In the genomic region with DNA sequence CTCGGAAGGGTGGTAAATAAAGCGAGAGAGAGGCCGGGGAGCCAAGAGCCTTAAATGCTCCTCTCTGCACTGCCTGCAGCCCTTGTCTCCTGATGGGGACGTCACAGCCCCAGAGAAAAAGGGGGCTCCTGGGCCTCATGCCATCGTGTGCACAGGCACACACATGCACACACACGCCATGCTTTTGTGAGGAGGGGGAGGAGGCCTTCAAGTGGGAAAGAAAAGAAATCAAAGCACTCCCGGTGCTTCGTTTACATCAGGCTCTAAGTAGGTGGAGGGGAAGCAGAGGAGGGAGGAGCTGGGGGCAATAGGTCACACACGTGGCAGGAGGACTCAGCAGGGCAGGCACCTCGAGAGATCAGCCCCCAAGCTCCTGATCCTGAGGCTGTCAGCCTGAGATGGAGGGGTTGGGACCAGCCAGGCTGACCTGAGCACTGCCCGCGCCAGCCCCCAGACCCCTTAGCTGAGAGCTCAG, we compare ENCODE assay signal across 22 cellular contexts.
DNase-seq lines count a peak whose midpoint lies in the region; ATAC-seq and TF ChIP-seq lines count a peak whose summit lies in the region.
"Had no signal": no experiment of that assay in that cellular context is flagged by ENCODE, and none has a peak within 500 bp of the region (broad histone marks: within the 10 kb centered on the region; RNA-seq: fewer than 3 reads in every experiment).

No MANE protein-coding gene starts in this region.

- no peaks in the 10 kb centered on the region for H3K9me3 Mint-ChIP-seq in Caco-2 (ENCODE audit: unreplicated experiment)
- H3K9me3 Mint-ChIP-seq: H9; IgD-negative memory B cell; memory B cell; naive thymus-derived CD8-positive, alpha-beta T cell had no signal

- no peak overlapping the region for H3K4me3 Mint-ChIP-seq in Caco-2 (ENCODE audit: unreplicated experiment)
- H3K4me3 Mint-ChIP-seq: IgD-negative memory B cell; memory B cell; naive thymus-derived CD8-positive, alpha-beta T cell had no signal

- TF ChIP-seq CTCF in Caco-2 (IDR thresholded peaks at IDR 0.05; ENCODE audit: insufficient read depth in 1 of 2, low read depth in 1 of 2, low read length in 1 of 2, severe bottlenecking in 1 of 2, unreplicated experiment in 1 of 2) (no peak), lower lobe of right lung (IDR thresholded peaks at IDR 0.05) (no peak)

- no TSS peak for BruUV-seq in Caco-2 (replicated peaks; lab: Mats Ljungman, UMichigan)

- no peak overlapping the region for H3K27ac ChIP-seq in lower lobe of right lung
- H3K27ac ChIP-seq: dorsolateral prefrontal cortex, epithelial cell of prostate, Peyer's patch, sigmoid colon had no signal

- DNase-seq in Caco-2 (peak in 1 of 2 experiments; percentile 39), NCI-H1092 treated with DMSO at 0.1 percent for 48 hours (lab: John Stamatoyannopoulos, UW) (peak; percentile 45), ecto neural progenitor cell (ENCODE audit: low spot score) (peak; percentile 84), lower lobe of right lung (peak; percentile 10), HuH-7 (ENCODE audit: low spot score) (no peak)
- DNase-seq: activated naive CD4-positive, alpha-beta T cell treated with anti-CD3 and anti-CD28 coated beads, Interleukin-2, amount 50 U/mL, for 16 hours; activated T-cell treated with anti-CD3 and anti-CD28 coated beads, Interleukin-2, amount 50 U/mL, for 48 hours; central memory CD4-positive, alpha-beta T cell; dorsolateral prefrontal cortex; MG63; naive thymus-derived CD8-positive, alpha-beta T cell; NCI-H187 treated with DMSO at 0.1 percent for 48 hours; NCI-H446 treated with DMSO at 0.1 percent for 48 hours; sigmoid colon had no signal

- ATAC-seq in lower lobe of right lung (no peak), HG03442 (IDR thresholded peaks at IDR 0.05; ENCODE audit: unreplicated experiment) (no peak), HG02885 (IDR thresholded peaks at IDR 0.05; ENCODE audit: poor library complexity, unreplicated experiment) (no peak), GM19455 (IDR thresholded peaks at IDR 0.05; ENCODE audit: unreplicated experiment) (no peak)
- ATAC-seq: naive thymus-derived CD8-positive, alpha-beta T cell had no signal

- no peaks in the 10 kb centered on the region for H3K36me3 ChIP-seq in Caco-2 (ENCODE audit: control insufficient read depth, insufficient read depth, low read length)
- H3K36me3 ChIP-seq in lower lobe of right lung, result no peaks in the 10 kb centered on the region
- H3K36me3 ChIP-seq: MG63, Peyer's patch, sigmoid colon had no signal

- intact Hi-C loops in Caco-2 (cut with micrococcal nuclease; ENCODE audit: unreplicated experiment) (loop anchor here (10.0 kb wide), 1 partner anchor 132 kb away; no protein-coding TSS in a partner anchor), lower lobe of right lung (cut with DNase I) (no loop called here)

- H3K4me1 ChIP-seq in Caco-2 (peaks cover 3% of the 10 kb centered on the region; the same call in 1 of the 2 replicates), lower lobe of right lung (no peaks in the 10 kb centered on the region)
- H3K4me1 ChIP-seq: Peyer's patch, sigmoid colon had no signal

- H3K4me3 ChIP-seq in Caco-2 (ENCODE audit: low read depth, low read length), result no peak overlapping the region
- H3K4me3 ChIP-seq in lower lobe of right lung, result no peak overlapping the region
- H3K4me3 ChIP-seq: dorsolateral prefrontal cortex, MG63, Peyer's patch, sigmoid colon had no signal

- H3K27me3 Mint-ChIP-seq in Caco-2 (ENCODE audit: insufficient read depth, unreplicated experiment), result no peaks in the 10 kb centered on the region

- H3K27me3 ChIP-seq in Caco-2 (replicated peaks; ENCODE audit: control insufficient read depth, insufficient read depth, low read length), result no peaks in the 10 kb centered on the region
- H3K27me3 ChIP-seq in lower lobe of right lung (ENCODE audit: low read depth), result peaks cover 18% of the 10 kb centered on the region
- H3K27me3 ChIP-seq: MG63, Peyer's patch had no signal

- H3K4me1 Mint-ChIP-seq in Caco-2 (ENCODE audit: low read depth, unreplicated experiment), result peaks cover 19% of the 10 kb centered on the region
- H3K4me1 Mint-ChIP-seq: memory B cell; naive thymus-derived CD8-positive, alpha-beta T cell had no signal

- peak overlapping the region; percentile 9 for H3K27ac Mint-ChIP-seq in Caco-2 (ENCODE audit: unreplicated experiment)
- H3K27ac Mint-ChIP-seq: IgD-negative memory B cell; memory B cell; naive thymus-derived CD8-positive, alpha-beta T cell had no signal

- H3K9me3 ChIP-seq in Caco-2 (no peaks in the 10 kb centered on the region; the same call in 1 of the 2 replicates), lower lobe of right lung (no peaks in the 10 kb centered on the region)
- H3K9me3 ChIP-seq: MG63, Peyer's patch, sigmoid colon had no signal

- no peaks in the 10 kb centered on the region for H3K36me3 Mint-ChIP-seq in Caco-2 (ENCODE audit: insufficient read depth, unreplicated experiment)
- H3K36me3 Mint-ChIP-seq: memory B cell; naive thymus-derived CD8-positive, alpha-beta T cell had no signal

- POLR2A ChIA-PET in Caco-2 (lab: Charles Lee), result interaction anchor here (0.5 kb wide), 1 partner anchor 125 kb away, joined by 3 read pairs; no protein-coding TSS in a partner anchor

- CTCF ChIA-PET in Caco-2 (lab: Charles Lee), result interaction anchor here (0.7 to 1.3 kb wide), 3 partner anchors 67 to 195 kb away, joined by 3 read pairs; a partner anchor contains a TSS
